8 cellular contexts compared by ENCODE assay signal in the genomic region with DNA sequence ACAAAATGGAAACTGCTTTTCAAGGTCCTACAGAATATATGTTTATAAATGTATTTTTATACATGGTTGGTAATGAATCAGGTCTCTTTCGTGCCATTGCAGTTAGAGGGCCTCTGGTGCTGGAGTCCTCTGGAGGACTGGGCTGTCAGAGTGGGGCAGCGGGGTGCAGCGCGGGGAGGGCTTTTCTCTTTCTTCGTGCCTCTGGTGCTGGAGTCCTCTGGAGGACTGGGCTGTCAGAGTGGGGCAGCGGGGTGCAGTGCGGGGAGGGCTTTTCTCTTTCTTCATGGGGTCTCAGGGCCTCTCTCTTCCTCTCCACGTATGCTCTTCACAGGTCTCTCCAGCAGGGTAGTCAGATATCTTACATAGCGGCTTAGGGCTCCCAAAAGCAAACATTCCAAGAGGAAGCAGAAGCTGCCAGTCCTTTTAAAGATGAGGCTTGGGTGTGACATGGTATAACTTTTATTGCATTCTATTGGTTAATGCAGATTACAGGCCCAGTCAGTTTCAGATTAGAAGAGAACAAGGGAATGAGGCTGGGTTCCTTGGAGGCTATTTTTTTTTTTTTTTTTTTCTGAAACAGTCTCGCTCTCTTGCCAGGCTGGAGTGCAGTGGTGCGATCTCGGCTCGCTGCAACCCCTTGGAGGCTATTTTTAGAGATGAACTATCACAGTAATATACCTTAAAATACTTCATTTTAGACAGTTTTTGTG. TPM values are rescaled to one million over a fixed set of nuclear protein-coding genes. Genes with fewer than 3 reads are reported as not detected.
DNase-seq lines count a peak whose midpoint lies in the region; ATAC-seq and TF ChIP-seq lines count a peak whose summit lies in the region.

No MANE protein-coding gene starts in this region.

- CTCF ChIA-PET in GM10248 (lab: Yijun Ruan, JAX): interaction anchor here (1.2 kb wide), 1 partner anchor 13 kb away, joined by 4 read pairs; a partner anchor contains a TSS
- CTCF ChIA-PET in naive thymus-derived CD4-positive, alpha-beta T cell (lab: Charles Lee): no interaction called here

- 0 out of 2 replicates have a peak, but pooled peaks cover 5% of the 10 kb centered on the region for H3K36me3 ChIP-seq in Karpas-422 (ENCODE audit: insufficient read depth, low read length)
- H3K36me3 ChIP-seq in naive thymus-derived CD4-positive, alpha-beta T cell (ENCODE audit: control insufficient read depth in 2 of 3, insufficient read depth in 3 of 3, low read length in 3 of 3): peaks cover 0 to 14% (median 0%) of the 10 kb centered on the region in 3 experiments

- H3K36me3 Mint-ChIP-seq in chondrocyte (ENCODE audit: low read depth): peaks cover 3% of the 10 kb centered on the region
- peaks cover 18% of the 10 kb centered on the region for H3K36me3 Mint-ChIP-seq in nephron (ENCODE audit: low read depth)
- H3K36me3 Mint-ChIP-seq in activated T-helper 2 cell treated with anti-CD3 and anti-CD28 coated beads, Interferon-gamma antibody, Interleukin-2, Interleukin-4, amounts not matched to agents 10 μg/mL and 5 μg/mL and 100 μg/mL, durations not matched to agents 14 hours and 24 hours and 36 hours (ENCODE audit: low read depth): peaks cover 23% of the 10 kb centered on the region
- peaks cover 4 to 29% (median 15%) of the 10 kb centered on the region in 5 donors for H3K36me3 Mint-ChIP-seq in naive thymus-derived CD4-positive, alpha-beta T cell

- H4K20me1 ChIP-seq in Karpas-422 (ENCODE audit: insufficient read depth, low read depth, low read length): no peaks in the 10 kb centered on the region

- DNase-seq in Karpas-422 (no peak), chondrocyte (ENCODE audit: low spot score) (no peak), NCI-H1417 (lab: John Stamatoyannopoulos, UW) (no peak), GM10248 (ENCODE audit: extremely low spot score) (no peak)
- DNase-seq in activated T-helper 2 cell treated with anti-CD3 and anti-CD28 coated beads, Interferon-gamma antibody, Interleukin-2, Interleukin-4, amounts not matched to agents 10 μg/mL and 5 μg/mL and 100 μg/mL, durations not matched to agents 14 hours and 24 hours and 36 hours (ENCODE audit: low spot score): no peak
- no peak for DNase-seq in naive thymus-derived CD4-positive, alpha-beta T cell

- peak overlapping the region; percentile 45 for H3K4me3 ChIP-seq in Karpas-422 (ENCODE audit: low read length)
- no peak overlapping the region for H3K4me3 ChIP-seq in naive thymus-derived CD4-positive, alpha-beta T cell (ENCODE audit: low read length)

- H3K4me1 ChIP-seq in Karpas-422 (ENCODE audit: low read length): peaks cover 44% of the 10 kb centered on the region
- H3K4me1 ChIP-seq in naive thymus-derived CD4-positive, alpha-beta T cell (ENCODE audit: control insufficient read depth in 2 of 2, insufficient read depth in 2 of 2, low read length in 2 of 2): no peaks in the 10 kb centered on the region

- H3K79me2 ChIP-seq in Karpas-422 (ENCODE audit: low read length): peaks cover 62% of the 10 kb centered on the region

- intact Hi-C loops in activated T-helper 2 cell treated with anti-CD3 and anti-CD28 coated beads, Interferon-gamma antibody, Interleukin-2, Interleukin-4, amounts not matched to agents 10 μg/mL and 5 μg/mL and 100 μg/mL, durations not matched to agents 14 hours and 24 hours and 36 hours (cut with micrococcal nuclease): no loop called here
- intact Hi-C loops in naive thymus-derived CD4-positive, alpha-beta T cell (cut with micrococcal nuclease): no loop called here

- H3K4me3 Mint-ChIP-seq in chondrocyte (ENCODE audit: unreplicated experiment): peak overlapping the region; percentile 15
- no peak overlapping the region for H3K4me3 Mint-ChIP-seq in nephron
- no peak overlapping the region for H3K4me3 Mint-ChIP-seq in activated T-helper 2 cell treated with anti-CD3 and anti-CD28 coated beads, Interferon-gamma antibody, Interleukin-2, Interleukin-4, amounts not matched to agents 10 μg/mL and 5 μg/mL and 100 μg/mL, durations not matched to agents 14 hours and 24 hours and 36 hours (ENCODE audit: low read depth)
- no peak overlapping the region for H3K4me3 Mint-ChIP-seq in naive thymus-derived CD4-positive, alpha-beta T cell

- peak; percentile 28 for ATAC-seq in GM18502 (IDR thresholded peaks at IDR 0.05; ENCODE audit: poor library complexity, unreplicated experiment)
- ATAC-seq in naive thymus-derived CD4-positive, alpha-beta T cell: no peak

- H3K4me2 ChIP-seq in Karpas-422 (ENCODE audit: low read depth, low read length, poor library complexity, severe bottlenecking): peak overlapping the region; percentile 82

- no peaks in the 10 kb centered on the region for H3K9me2 ChIP-seq in Karpas-422 (replicated peaks; ENCODE audit: insufficient read depth, low read length)

- peak overlapping the region; percentile 52 for H3K9ac ChIP-seq in Karpas-422 (ENCODE audit: low read length)

- H3K4me1 Mint-ChIP-seq in chondrocyte (ENCODE audit: low read depth): peaks cover 72% of the 10 kb centered on the region
- peaks cover 40% of the 10 kb centered on the region for H3K4me1 Mint-ChIP-seq in nephron
- peaks cover 9% of the 10 kb centered on the region for H3K4me1 Mint-ChIP-seq in activated T-helper 2 cell treated with anti-CD3 and anti-CD28 coated beads, Interferon-gamma antibody, Interleukin-2, Interleukin-4, amounts not matched to agents 10 μg/mL and 5 μg/mL and 100 μg/mL, durations not matched to agents 14 hours and 24 hours and 36 hours (ENCODE audit: low read depth)
- H3K4me1 Mint-ChIP-seq in naive thymus-derived CD4-positive, alpha-beta T cell: peaks cover 18 to 47% (median 40%) of the 10 kb centered on the region in 7 donors

- H3K27me3 Mint-ChIP-seq in chondrocyte (ENCODE audit: low read depth) (no peaks in the 10 kb centered on the region), nephron (ENCODE audit: low read depth) (no peaks in the 10 kb centered on the region)
- no peaks in the 10 kb centered on the region for H3K27me3 Mint-ChIP-seq in activated T-helper 2 cell treated with anti-CD3 and anti-CD28 coated beads, Interferon-gamma antibody, Interleukin-2, Interleukin-4, amounts not matched to agents 10 μg/mL and 5 μg/mL and 100 μg/mL, durations not matched to agents 14 hours and 24 hours and 36 hours (ENCODE audit: low read depth)
- H3K27me3 Mint-ChIP-seq in naive thymus-derived CD4-positive, alpha-beta T cell: no peaks in the 10 kb centered on the region

- peak overlapping the region; percentile 76 for H2AFZ ChIP-seq in Karpas-422 (ENCODE audit: low read length)

- H3K27me3 ChIP-seq in Karpas-422 (ENCODE audit: low read length): no peaks in the 10 kb centered on the region
- H3K27me3 ChIP-seq in naive thymus-derived CD4-positive, alpha-beta T cell (ENCODE audit: control insufficient read depth in 2 of 2, insufficient read depth in 2 of 2, low read length in 2 of 2): no peaks in the 10 kb centered on the region

- POLR2A ChIA-PET in GM10248 (lab: Yijun Ruan, JAX): no interaction called here
- POLR2A ChIA-PET in naive thymus-derived CD4-positive, alpha-beta T cell (lab: Charles Lee): no interaction called here

- H3K27ac Mint-ChIP-seq in chondrocyte (ENCODE audit: unreplicated experiment) (peak overlapping the region; percentile 91), nephron (peak overlapping the region in 2 of 3 experiments; percentile 50 to 73)
- H3K27ac Mint-ChIP-seq in activated T-helper 2 cell treated with anti-CD3 and anti-CD28 coated beads, Interferon-gamma antibody, Interleukin-2, Interleukin-4, amounts not matched to agents 10 μg/mL and 5 μg/mL and 100 μg/mL, durations not matched to agents 14 hours and 24 hours and 36 hours: no peak overlapping the region
- H3K27ac Mint-ChIP-seq in naive thymus-derived CD4-positive, alpha-beta T cell: peak overlapping the region in 2 of 9 donors; percentile 59 to 81

- no peaks in the 10 kb centered on the region for H3K9me3 ChIP-seq in Karpas-422 (ENCODE audit: low read length)
- no peaks in the 10 kb centered on the region for H3K9me3 ChIP-seq in naive thymus-derived CD4-positive, alpha-beta T cell (ENCODE audit: control insufficient read depth in 2 of 3, low read length in 3 of 3)

- TF ChIP-seq CTCF in chondrocyte (IDR thresholded peaks at IDR 0.05): no peak
- TF ChIP-seq CTCF in nephron (IDR thresholded peaks at IDR 0.05; ENCODE audit: unreplicated experiment in 3 of 3): no peak
- no peak for TF ChIP-seq CTCF in GM10248 (IDR thresholded peaks at IDR 0.05; ENCODE audit: control extremely low read depth, extremely low read depth, low read depth, missing control alignments)

- H3K9me3 Mint-ChIP-seq in chondrocyte (ENCODE audit: low read depth): no peaks in the 10 kb centered on the region
- peaks cover 2% of the 10 kb centered on the region for H3K9me3 Mint-ChIP-seq in nephron
- H3K9me3 Mint-ChIP-seq in activated T-helper 2 cell treated with anti-CD3 and anti-CD28 coated beads, Interferon-gamma antibody, Interleukin-2, Interleukin-4, amounts not matched to agents 10 μg/mL and 5 μg/mL and 100 μg/mL, durations not matched to agents 14 hours and 24 hours and 36 hours: no peaks in the 10 kb centered on the region
- peaks cover 0 to 1% (median 0%) of the 10 kb centered on the region in 11 donors for H3K9me3 Mint-ChIP-seq in naive thymus-derived CD4-positive, alpha-beta T cell

- peak overlapping the region; percentile 76 for H3K27ac ChIP-seq in Karpas-422 (ENCODE audit: low read length)
- H3K27ac ChIP-seq in naive thymus-derived CD4-positive, alpha-beta T cell (ENCODE audit: low read depth, low read length): no peak overlapping the region

RNA-seq across cellular contexts. Expression of a gene that starts 13.1 kb away (rescaled TPM):
- 36.6 and 41.0 TPM in 2 replicates for total RNA-seq in Karpas-422 (2014; rRNA removed; shearing (Covaris generic); ENCODE audit: low replicate concordance)
- 19.8 to 26.5 TPM (median 24.9 TPM) in 3 replicates for total RNA-seq in chondrocyte
- total RNA-seq in activated T-helper 2 cell treated with anti-CD3 and anti-CD28 coated beads, Interferon-gamma antibody, Interleukin-2, Interleukin-4, amounts not matched to agents 10 μg/mL and 5 μg/mL and 100 μg/mL, durations not matched to agents 14 hours and 24 hours and 36 hours: 18.1 and 25.4 TPM in 2 replicates
- 10 to 100 TPM; 26.0 to 45.2 (median 41.4) TPM for total RNA-seq in naive thymus-derived CD4-positive, alpha-beta T cell
- polyA plus RNA-seq in naive thymus-derived CD4-positive, alpha-beta T cell: 10 to 100 TPM; 30.3 to 39.1 TPM

RNA-seq across cellular contexts. Expression of a gene that starts 13.8 kb away (rescaled TPM):
- total RNA-seq in Karpas-422 (2014; rRNA removed; shearing (Covaris generic); ENCODE audit: low replicate concordance): 87.3 and 124 TPM in 2 replicates
- total RNA-seq in chondrocyte: 101 to 109 TPM (median 108 TPM) in 3 replicates
- 50.6 and 53.4 TPM in 2 replicates for total RNA-seq in activated T-helper 2 cell treated with anti-CD3 and anti-CD28 coated beads, Interferon-gamma antibody, Interleukin-2, Interleukin-4, amounts not matched to agents 10 μg/mL and 5 μg/mL and 100 μg/mL, durations not matched to agents 14 hours and 24 hours and 36 hours
- total RNA-seq in naive thymus-derived CD4-positive, alpha-beta T cell: 10 to 100 TPM; 32.9 to 56.1 (median 47.3) TPM
- polyA plus RNA-seq in naive thymus-derived CD4-positive, alpha-beta T cell: 10 to 100 TPM; 11.6 to 19.6 TPM
